Comparison of ENCODE assay signal across 10 cellular contexts in the genomic region with DNA sequence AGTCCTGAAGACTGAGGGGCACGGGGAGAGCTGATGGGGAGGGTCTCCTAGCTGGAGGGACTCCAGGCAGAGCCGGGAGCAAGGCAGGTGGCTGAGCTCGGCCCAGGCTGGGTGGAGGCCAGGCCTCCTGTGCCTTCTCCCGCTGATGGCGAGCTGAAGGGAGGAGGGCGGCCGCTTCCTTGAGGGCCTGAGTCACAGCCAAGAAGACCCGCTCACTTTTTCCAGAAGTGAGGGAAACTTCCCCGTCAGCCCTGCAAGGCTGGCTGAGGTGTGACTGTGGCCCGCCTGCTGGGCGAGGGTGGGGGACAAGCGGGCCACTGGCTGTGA. TPM values are rescaled to one million over a fixed set of nuclear protein-coding genes. Genes with fewer than 3 reads are reported as not detected.
DNase-seq lines count a peak whose midpoint lies in the region; ATAC-seq, FAIRE-seq and TF ChIP-seq lines count a peak whose summit lies in the region.
"Had no signal": no experiment of that assay in that cellular context is flagged by ENCODE, and none has a peak within 500 bp of the region (broad histone marks: within the 10 kb centered on the region; RNA-seq: fewer than 3 reads in every experiment).

No MANE protein-coding gene starts in this region.

- no peak for TF ChIP-seq CTCF in activated B cell treated with CpG ODN at 0.5 μM for 24 hours (IDR thresholded peaks at IDR 0.05)
- no peak for TF ChIP-seq CTCF in esophagus muscularis mucosa (IDR thresholded peaks at IDR 0.05)
- no peak for TF ChIP-seq CTCF in psoas muscle (IDR thresholded peaks at IDR 0.05)

- peak; percentile 50 for DNase-seq in GM19239 (ENCODE audit: insufficient read length, low spot score)
- no peak for DNase-seq in activated B cell treated with CpG ODN at 0.5 μM for 24 hours
- DNase-seq in esophagus muscularis mucosa (ENCODE audit: extremely low spot score), result no peak
- no peak for DNase-seq in psoas muscle
- DNase-seq in immature natural killer cell, result no peak

- H3K27me3 ChIP-seq in esophagus muscularis mucosa, result no peaks in the 10 kb centered on the region
- H3K27me3 ChIP-seq in psoas muscle (ENCODE audit: insufficient read depth in 3 of 3, low read length in 2 of 3), result peaks cover 0 to 8% (median 0%) of the 10 kb centered on the region in 3 donors

- ATAC-seq in activated B cell treated with CpG ODN at 0.5 μM for 24 hours (ENCODE audit: low read depth) (peak; percentile 16), psoas muscle (no peak), GM21825 (IDR thresholded peaks at IDR 0.05; ENCODE audit: unreplicated experiment) (no peak), HG03354 (IDR thresholded peaks at IDR 0.05; ENCODE audit: poor library complexity, severe bottlenecking, unreplicated experiment) (no peak), GM18873 (IDR thresholded peaks at IDR 0.05; ENCODE audit: low FRiP score, unreplicated experiment) (no peak)

- H3K4me3 ChIP-seq in esophagus muscularis mucosa (peak overlapping the region; percentile 67 to 81 (median 74)), psoas muscle (peak overlapping the region; percentile 38)

- POLR2A ChIA-PET in activated B cell treated with CpG ODN at 0.5 μM for 24 hours (lab: Charles Lee), result interaction anchor here (0.6 to 2.6 kb wide), 3 partner anchors 34 to 592 kb away, joined by 4 to 8 read pairs (median 4); a partner anchor contains a TSS

- H3K4me3 Mint-ChIP-seq in activated B cell treated with CpG ODN at 0.5 μM for 24 hours (no peak overlapping the region), immature natural killer cell (no peak overlapping the region)

- intact Hi-C loops in activated B cell treated with CpG ODN at 0.5 μM for 24 hours (cut with micrococcal nuclease) (loop anchor here (2.0 kb wide), 1 partner anchor 27 kb away; a partner anchor contains a TSS), esophagus muscularis mucosa (cut with DNase I) (no loop called here), psoas muscle (cut with DNase I) (no loop called here)

- WGBS in esophagus muscularis mucosa, result 7% methylated on average over 5 of the region's 12 CpGs
- WGBS in psoas muscle, 3 donors, result 35 to 56% (median 46%) methylated on average over 10 to 12 of the region's 12 CpGs

- peak overlapping the region; percentile 96 to 98 (median 97) for H3K27ac ChIP-seq in esophagus muscularis mucosa (replicated peaks in 1 of 4)
- H3K27ac ChIP-seq in psoas muscle, result peak overlapping the region; percentile 75

- H3K4me1 Mint-ChIP-seq in activated B cell treated with CpG ODN at 0.5 μM for 24 hours, result peaks cover 17% of the 10 kb centered on the region
- H3K4me1 Mint-ChIP-seq in immature natural killer cell, result peaks cover 0 to 1% of the 10 kb centered on the region in 2 donors

- FAIRE-seq in GM19239 (lab: Jason Lieb, UNC), result no peak
- FAIRE-seq: islet of Langerhans had no signal

- TF ChIP-seq EP300 in esophagus muscularis mucosa (IDR thresholded peaks at IDR 0.05), result no peak

- H3K9me3 ChIP-seq in esophagus muscularis mucosa, result no peaks in the 10 kb centered on the region
- H3K9me3 ChIP-seq in psoas muscle, result no peaks in the 10 kb centered on the region

- H3K9me3 Mint-ChIP-seq in activated B cell treated with CpG ODN at 0.5 μM for 24 hours (no peaks in the 10 kb centered on the region), immature natural killer cell (no peaks in the 10 kb centered on the region)
- H3K9me3 Mint-ChIP-seq: IgD-negative memory B cell had no signal

- CTCF ChIA-PET in activated B cell treated with CpG ODN at 0.5 μM for 24 hours (lab: Charles Lee), result no interaction called here

- H3K36me3 ChIP-seq in esophagus muscularis mucosa (peaks cover 0 to 9% (median 5%) of the 10 kb centered on the region in 4 donors), psoas muscle (ENCODE audit: insufficient read depth in 1 of 2, low read depth in 1 of 2) (no peaks in the 10 kb centered on the region)

- H3K36me3 Mint-ChIP-seq in activated B cell treated with CpG ODN at 0.5 μM for 24 hours (ENCODE audit: low read depth) (no peaks in the 10 kb centered on the region), immature natural killer cell (no peaks in the 10 kb centered on the region)
- H3K36me3 Mint-ChIP-seq: IgD-negative memory B cell had no signal

- H3K27me3 Mint-ChIP-seq in activated B cell treated with CpG ODN at 0.5 μM for 24 hours (peaks cover 14% of the 10 kb centered on the region), immature natural killer cell (ENCODE audit: low read depth in 3 of 3) (peaks cover 0 to 16% (median 5%) of the 10 kb centered on the region in 3 donors)

- TF ChIP-seq POLR2A in esophagus muscularis mucosa (IDR thresholded peaks at IDR 0.05; ENCODE audit: low read depth), result no peak

- H3K27ac Mint-ChIP-seq in activated B cell treated with CpG ODN at 0.5 μM for 24 hours (no peak overlapping the region), immature natural killer cell (no peak overlapping the region)
- H3K27ac Mint-ChIP-seq: IgD-negative memory B cell had no signal

- H3K4me1 ChIP-seq in esophagus muscularis mucosa, result peaks cover 80 to 100% (median 98%) of the 10 kb centered on the region in 4 donors
- peaks cover 25% of the 10 kb centered on the region for H3K4me1 ChIP-seq in psoas muscle

RNA-seq across cellular contexts. Expression of a gene that starts 1.7 kb away (rescaled TPM):
- total RNA-seq in activated B cell treated with CpG ODN at 0.5 μM for 24 hours, result not detected in 2 replicates
- total RNA-seq in esophagus muscularis mucosa, result 100 to 1,000 TPM in 2 of 4 donors, 10 to 100 TPM in 2; 99.7 to 168 (median 116) TPM
- total RNA-seq in psoas muscle, result 10 to 100 TPM in 3 of 4 donors, 1 to 10 TPM in 1; 4.5 to 25.3 (median 13.8) TPM
- 1 to 10 TPM; 1.4 to 7.8 (median 4.1) TPM for polyA plus RNA-seq in psoas muscle
- polyA plus RNA-seq in immature natural killer cell, result not detected
- polyA plus RNA-seq: IgD-negative memory B cell had no signal

RNA-seq across cellular contexts. Expression of a gene that starts 12.7 kb away (rescaled TPM):
- total RNA-seq in activated B cell treated with CpG ODN at 0.5 μM for 24 hours, result 0.13 TPM in 1 of 2 replicates, not detected in the other
- total RNA-seq in esophagus muscularis mucosa, result 10 to 100 TPM in 2 of 4 donors, 1 to 10 TPM in 2; 8.1 to 19.2 (median 9.8) TPM
- total RNA-seq in psoas muscle, result 1 to 10 TPM in 3 of 4 donors, under 1 TPM in 1; 0.77 to 5.4 (median 3.0) TPM
- polyA plus RNA-seq in psoas muscle, result 1 to 10 TPM; 1.1 to 2.9 (median 1.6) TPM
- polyA plus RNA-seq in immature natural killer cell, result not detected
- polyA plus RNA-seq: IgD-negative memory B cell had no signal

RNA-seq across cellular contexts. Expression of a gene that starts 15.7 kb away (rescaled TPM):
- 0.58 and 0.86 TPM in 2 replicates for total RNA-seq in activated B cell treated with CpG ODN at 0.5 μM for 24 hours
- total RNA-seq in esophagus muscularis mucosa, result 1 to 10 TPM in 1 of 4 donors, under 1 TPM in 3; 0.32 to 2.4 (median 0.58) TPM
- total RNA-seq in psoas muscle, result under 1 TPM; 0.47 to 0.99 (median 0.61) TPM
- polyA plus RNA-seq in psoas muscle, result under 1 TPM; 0.12 to 0.61 (median 0.13) TPM
- polyA plus RNA-seq in immature natural killer cell, result 1 to 10 TPM; 1.5 to 4.0 (median 3.1) TPM

RNA-seq across cellular contexts. Expression of a gene that starts 26.7 kb away (rescaled TPM):
- total RNA-seq in activated B cell treated with CpG ODN at 0.5 μM for 24 hours (134 and 136 TPM in 2 replicates), esophagus muscularis mucosa (100 to 1,000 TPM; 144 to 175 (median 155) TPM), psoas muscle (100 to 1,000 TPM; 114 to 159 (median 143) TPM)
- polyA plus RNA-seq in psoas muscle (100 to 1,000 TPM; 211 to 308 (median 255) TPM), immature natural killer cell (100 to 1,000 TPM; 167 to 194 (median 182) TPM)

RNA-seq across cellular contexts. Expression of a gene that starts 34.6 kb away (rescaled TPM):
- 188 and 225 TPM in 2 replicates for total RNA-seq in activated B cell treated with CpG ODN at 0.5 μM for 24 hours
- total RNA-seq in esophagus muscularis mucosa, result 100 to 1,000 TPM in 2 of 4 donors, 10 to 100 TPM in 2; 73.4 to 136 (median 108) TPM
- total RNA-seq in psoas muscle, result 10 to 100 TPM; 40.2 to 71.8 (median 46.1) TPM
- polyA plus RNA-seq in psoas muscle, result 10 to 100 TPM; 50.1 to 59.3 (median 54.7) TPM
- polyA plus RNA-seq in immature natural killer cell, result 10 to 100 TPM; 16.7 to 34.6 (median 22.0) TPM
